In genomic region chr22:29309332-29310064, GRCh38 we compare ENCODE assay signal across 9 cellular contexts. TPM values are rescaled to one million over a fixed set of nuclear protein-coding genes. Genes with fewer than 3 reads are reported as not detected.
DNase-seq lines count a peak whose midpoint lies in the region; TF ChIP-seq lines count a peak whose summit lies in the region.
"Had no signal": no experiment of that assay in that cellular context is flagged by ENCODE, and none has a peak within 500 bp of the region (broad histone marks: within the 10 kb centered on the region; RNA-seq: fewer than 3 reads in every experiment).

No MANE protein-coding gene starts in this region.

- peak overlapping the region; percentile 94 for H3K4me3 ChIP-seq in left ventricle myocardium inferior
- peak overlapping the region in 5 of 8 donors; percentile 6 to 89 (median 76) for H3K4me3 ChIP-seq in spleen

- H3K9me3 ChIP-seq in left ventricle myocardium inferior (replicated peaks), result no peaks in the 10 kb centered on the region
- no peaks in the 10 kb centered on the region for H3K9me3 ChIP-seq in spleen

- H3K27ac ChIP-seq in VCaP (peak overlapping the region; percentile 19; the same call in 1 of the 2 replicates), left ventricle myocardium inferior (replicated peaks) (peak overlapping the region; percentile 97), spleen (peak overlapping the region in 7 of 8 donors; percentile 22 to 89 (median 82))

- H3K27me3 ChIP-seq in left ventricle myocardium inferior (ENCODE audit: low read depth) (peaks cover 13% of the 10 kb centered on the region), spleen (replicated peaks in 1 of 7) (peaks cover 0 to 80% (median 39%) of the 10 kb centered on the region in 7 donors)

- WGBS in spleen, 5 donors, result 55 to 77% (median 76%) methylated on average over 5 to 21 of the region's 21 CpGs

- DNase-seq in H4 (ENCODE audit: low spot score) (peak; percentile 19), left ventricle myocardium inferior (peak; percentile 74), spleen (peak; percentile 86), medulla oblongata (ENCODE audit: extremely low spot score) (no peak), NCI-H1694 (lab: John Stamatoyannopoulos, UW) (no peak), NOMO-1 treated with DMSO at 0.1 percent for 48 hours (lab: John Stamatoyannopoulos, UW; ENCODE audit: unreplicated experiment) (no peak)
- no peak for DNase-seq in stimulated activated CD4-positive, alpha-beta T cell treated with anti-CD3 and anti-CD28 coated beads, Interleukin-4, amount 100 ng/mL, for 4 hours
- DNase-seq: NCI-H2107 had no signal

- H3K4me1 ChIP-seq in left ventricle myocardium inferior (peaks cover 88% of the 10 kb centered on the region), spleen (peaks cover 30 to 91% (median 74%) of the 10 kb centered on the region in 6 donors)

- intact Hi-C loops in left ventricle myocardium inferior (cut with micrococcal nuclease), result no loop called here
- intact Hi-C loops in spleen (cut with DNase I; ENCODE audit: low total_unique reads), result no loop called here

- H3K36me3 ChIP-seq in left ventricle myocardium inferior (no peaks in the 10 kb centered on the region), spleen (peaks cover 0 to 10% (median 0%) of the 10 kb centered on the region in 6 donors)

- TF ChIP-seq CTCF in VCaP (conservative IDR thresholded peaks at IDR 0.05) (no peak), left ventricle myocardium inferior (IDR thresholded peaks at IDR 0.05; ENCODE audit: borderline replicate concordance) (no peak), spleen (IDR thresholded peaks at IDR 0.05 in 8 of 11, conservative IDR thresholded peaks at IDR 0.05 in 3 of 11) (no peak)

- TF ChIP-seq POLR2A in spleen (IDR thresholded peaks at IDR 0.05), result no peak

RNA-seq across cellular contexts. Expression of gene GAS2L1, which starts 3.0 kb away (rescaled TPM):
- total RNA-seq in H4 (2014; rRNA removed; shearing (Covaris generic)), result 3.9 and 4.0 TPM in 2 replicates
- 22.4 TPM for total RNA-seq in left ventricle myocardium inferior
- total RNA-seq in spleen, result 10 to 100 TPM; 13.8 to 41.5 (median 35.4) TPM
- polyA plus RNA-seq in spleen, result 10 to 100 TPM in 1 of 3 donors, 1 to 10 TPM in 2; 7.0 to 21.7 (median 8.5) TPM

RNA-seq across cellular contexts. Expression of gene RASL10A, which starts 6.0 kb away (rescaled TPM):
- total RNA-seq in H4 (2014; rRNA removed; shearing (Covaris generic)), result not detected in 2 replicates
- total RNA-seq in left ventricle myocardium inferior, result 1.4 TPM
- total RNA-seq in spleen, result 1 to 10 TPM in 5 of 7 donors, under 1 TPM in 2; 0.54 to 4.6 (median 2.0) TPM
- polyA plus RNA-seq in spleen, result 1 to 10 TPM; 1.8 to 6.1 (median 2.9) TPM

RNA-seq across cellular contexts. Expression of gene EWSR1, which starts 41.4 kb away (rescaled TPM):
- total RNA-seq in H4 (2014; rRNA removed; shearing (Covaris generic)), result 153 and 206 TPM in 2 replicates
- 122 TPM for total RNA-seq in left ventricle myocardium inferior
- total RNA-seq in spleen, result 100 to 1,000 TPM; 181 to 282 (median 266) TPM
- 100 to 1,000 TPM; 127 to 207 (median 204) TPM for polyA plus RNA-seq in spleen

RNA-seq across cellular contexts. Expression of gene RHBDD3, which starts 41.7 kb away (rescaled TPM):
- total RNA-seq in H4 (2014; rRNA removed; shearing (Covaris generic)), result 13.6 and 14.2 TPM in 2 replicates
- total RNA-seq in left ventricle myocardium inferior (15.0 TPM), spleen (10 to 100 TPM; 17.6 to 45.8 (median 24.7) TPM)
- polyA plus RNA-seq in spleen, result 10 to 100 TPM; 16.3 to 36.5 (median 23.9) TPM

Comparison
In these comparisons a context has a peak if more than half of its experiments do, and no peak if none do; other contexts are left out.
1. DNase-seq: peak in H4 (single experiment), left ventricle myocardium inferior (single experiment) and spleen (single experiment); none in stimulated activated CD4-positive, alpha-beta T cell treated with anti-CD3 and anti-CD28 coated beads, Interleukin-4, amount 100 ng/mL, for 4 hours (0 of 2), medulla oblongata (single experiment), NCI-H1694 (single experiment) and NOMO-1 treated with DMSO at 0.1 percent for 48 hours (single experiment).
2. H3K27ac ChIP-seq: peak in every context shown above with its lines; median percentile 97 in left ventricle myocardium inferior; 82 in spleen; 19 in VCaP.